Comparison of ENCODE assay signal across 9 cellular contexts in the genomic region with DNA sequence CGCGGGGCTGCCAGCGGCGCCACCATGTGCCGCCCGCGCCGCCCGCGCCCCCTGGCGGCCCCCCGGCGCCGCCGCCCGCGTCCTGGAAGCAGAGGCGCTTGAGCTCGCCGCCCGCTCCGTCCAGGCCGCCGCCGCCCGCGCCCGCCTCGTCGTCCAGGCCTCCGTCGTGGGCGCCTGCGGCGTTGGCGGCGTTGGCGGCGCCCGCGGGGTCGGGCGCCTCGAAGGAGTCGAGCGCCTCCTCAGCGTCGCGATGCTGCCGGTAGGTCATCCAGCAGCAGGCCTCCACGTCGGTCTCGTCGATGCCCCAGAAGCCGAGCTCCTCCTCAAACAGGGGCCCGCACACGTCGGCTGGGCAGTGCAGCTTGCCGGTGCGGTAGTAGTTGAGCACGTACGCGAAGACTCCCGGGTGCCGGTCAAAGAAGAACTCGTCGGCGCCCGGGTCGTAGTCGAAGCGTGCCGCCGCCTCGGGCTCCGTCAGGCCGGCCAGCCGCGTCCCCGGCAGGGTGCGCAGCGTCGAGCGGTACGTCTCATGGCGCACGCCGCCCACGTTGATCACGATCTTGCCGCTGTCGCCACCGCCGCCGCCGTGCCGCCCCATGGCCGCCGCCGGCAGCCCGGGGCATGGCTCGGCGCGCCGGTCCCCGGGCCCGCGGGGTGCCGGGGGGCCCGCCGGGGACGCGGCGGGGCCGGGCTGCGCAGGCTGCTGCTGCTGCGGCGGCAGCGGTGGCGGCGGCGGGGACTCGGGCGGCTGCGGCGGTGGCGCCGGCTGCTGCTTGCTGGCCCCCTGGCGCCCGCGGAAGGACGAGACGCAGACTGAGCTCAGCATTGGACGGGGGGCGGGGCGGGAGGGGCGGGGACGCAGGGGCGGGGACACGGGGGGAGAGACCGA. TPM values are rescaled to one million over a fixed set of nuclear protein-coding genes. Genes with fewer than 3 reads are reported as not detected.
DNase-seq lines count a peak whose midpoint lies in the region; ATAC-seq and FAIRE-seq lines count a peak whose summit lies in the region.
"Had no signal": no experiment of that assay in that cellular context is flagged by ENCODE, and none has a peak within 500 bp of the region (broad histone marks: within the 10 kb centered on the region; RNA-seq: fewer than 3 reads in every experiment).

No MANE protein-coding gene starts in this region.

- peak overlapping the region in 2 of 8 donors; percentile 72 to 93 for H3K27ac Mint-ChIP-seq in CD8-positive, alpha-beta memory T cell
- no peak overlapping the region for H3K27ac Mint-ChIP-seq in activated T-helper 17 cell treated with anti-CD3 and anti-CD28 coated beads, Interleukin-2, amount 50 U/mL, for 72 hours
- H3K27ac Mint-ChIP-seq in memory B cell, result peak overlapping the region; percentile 92

- CTCF ChIA-PET in CD8-positive, alpha-beta memory T cell (lab: Charles Lee), result no interaction called here

- H3K4me3 Mint-ChIP-seq in CD8-positive, alpha-beta memory T cell, result peak overlapping the region in 5 of 7 donors; percentile 59 to 82 (median 77)
- H3K4me3 Mint-ChIP-seq in activated T-helper 17 cell treated with anti-CD3 and anti-CD28 coated beads, Interleukin-2, amount 50 U/mL, for 72 hours, result peak overlapping the region; percentile 82
- peak overlapping the region; percentile 90 for H3K4me3 Mint-ChIP-seq in memory B cell

- peaks cover 4 to 29% (median 21%) of the 10 kb centered on the region in 5 donors for H3K9me3 Mint-ChIP-seq in CD8-positive, alpha-beta memory T cell
- no peaks in the 10 kb centered on the region for H3K9me3 Mint-ChIP-seq in activated T-helper 17 cell treated with anti-CD3 and anti-CD28 coated beads, Interleukin-2, amount 50 U/mL, for 72 hours
- peaks cover 4% of the 10 kb centered on the region for H3K9me3 Mint-ChIP-seq in memory B cell

- DNase-seq in CD8-positive, alpha-beta memory T cell, result no peak
- peak in 1 of 2 donors; percentile 59 for DNase-seq in memory B cell (ENCODE audit: low spot score in 2 of 2)
- DNase-seq in Kasumi-1 (lab: John Stamatoyannopoulos, UW), result no peak
- DNase-seq in T1000 (lab: John Stamatoyannopoulos, UW), result no peak
- DNase-seq in small intestine, result no peak

- H3K36me3 ChIP-seq in CD8-positive, alpha-beta memory T cell (ENCODE audit: insufficient read depth, low read length), result no peaks in the 10 kb centered on the region
- no peaks in the 10 kb centered on the region for H3K36me3 ChIP-seq in small intestine (ENCODE audit: control insufficient read depth in 2 of 2, insufficient read depth in 2 of 2, low read length in 2 of 2)

- H3K4me1 ChIP-seq in CD8-positive, alpha-beta memory T cell (ENCODE audit: insufficient read depth, low read length), result peaks cover 49% of the 10 kb centered on the region
- H3K4me1 ChIP-seq in small intestine (ENCODE audit: control insufficient read depth in 2 of 2, insufficient read depth in 1 of 2, low read depth in 1 of 2, low read length in 1 of 2), result peaks cover 3% of the 10 kb centered on the region in 2 donors

- FAIRE-seq in small intestine (lab: Jason Lieb, UNC), result no peak

- H3K27me3 ChIP-seq in CD8-positive, alpha-beta memory T cell (ENCODE audit: insufficient read depth, low read length, poor library complexity, severe bottlenecking), result peaks cover 52% of the 10 kb centered on the region
- H3K27me3 ChIP-seq in small intestine (ENCODE audit: control insufficient read depth in 2 of 2, insufficient read depth in 2 of 2, low read length in 2 of 2), result peaks cover 0 to 23% of the 10 kb centered on the region in 2 donors

- H3K4me3 ChIP-seq in CD8-positive, alpha-beta memory T cell (ENCODE audit: low read length), result no peak overlapping the region
- H3K4me3 ChIP-seq in small intestine (ENCODE audit: low read depth in 1 of 2, low read length in 2 of 2), result peak overlapping the region in 1 of 2 donors; percentile 50

- H3K9me3 ChIP-seq in CD8-positive, alpha-beta memory T cell (ENCODE audit: low read length), result no peaks in the 10 kb centered on the region
- H3K9me3 ChIP-seq in small intestine (ENCODE audit: control insufficient read depth, low read depth), result no peaks in the 10 kb centered on the region

- ATAC-seq in GM18909 (IDR thresholded peaks at IDR 0.05; ENCODE audit: poor library complexity, unreplicated experiment) (peak; percentile 16), HG03442 (IDR thresholded peaks at IDR 0.05; ENCODE audit: unreplicated experiment) (peak; percentile 14), memory B cell (ENCODE audit: low read depth) (no peak)
- ATAC-seq in activated T-helper 17 cell treated with anti-CD3 and anti-CD28 coated beads, Interleukin-2, amount 50 U/mL, for 72 hours (replicated peaks), result no peak

- no peak overlapping the region for H3K27ac ChIP-seq in CD8-positive, alpha-beta memory T cell (ENCODE audit: low read depth, low read length)
- H3K27ac ChIP-seq in small intestine (ENCODE audit: low read depth in 1 of 2, low read length in 1 of 2), result no peak overlapping the region

- H3K4me1 Mint-ChIP-seq in CD8-positive, alpha-beta memory T cell, result peaks cover 45 to 68% (median 55%) of the 10 kb centered on the region in 3 donors
- peaks cover 44% of the 10 kb centered on the region for H3K4me1 Mint-ChIP-seq in activated T-helper 17 cell treated with anti-CD3 and anti-CD28 coated beads, Interleukin-2, amount 50 U/mL, for 72 hours
- peaks cover 55% of the 10 kb centered on the region for H3K4me1 Mint-ChIP-seq in memory B cell

- POLR2A ChIA-PET in CD8-positive, alpha-beta memory T cell (lab: Charles Lee), result no interaction called here

- peaks cover 0 to under 1% (median 0%) of the 10 kb centered on the region in 3 donors for H3K36me3 Mint-ChIP-seq in CD8-positive, alpha-beta memory T cell
- peaks cover 32% of the 10 kb centered on the region for H3K36me3 Mint-ChIP-seq in activated T-helper 17 cell treated with anti-CD3 and anti-CD28 coated beads, Interleukin-2, amount 50 U/mL, for 72 hours (ENCODE audit: low read depth)
- no peaks in the 10 kb centered on the region for H3K36me3 Mint-ChIP-seq in memory B cell

- peaks cover 63 to 67% of the 10 kb centered on the region in 2 donors for H3K27me3 Mint-ChIP-seq in CD8-positive, alpha-beta memory T cell
- H3K27me3 Mint-ChIP-seq in activated T-helper 17 cell treated with anti-CD3 and anti-CD28 coated beads, Interleukin-2, amount 50 U/mL, for 72 hours, result peaks cover 38% of the 10 kb centered on the region
- peaks cover 10% of the 10 kb centered on the region for H3K27me3 Mint-ChIP-seq in memory B cell

- WGBS in small intestine, 3 donors, result 2 to 3% (median 2%) methylated on average over 54 to 141 of the region's 141 CpGs

RNA-seq across cellular contexts. Expression of a gene that starts 0.7 kb away (rescaled TPM):
- total RNA-seq in CD8-positive, alpha-beta memory T cell, result under 1 TPM; 0.68 to 0.73 TPM
- polyA plus RNA-seq in CD8-positive, alpha-beta memory T cell, result not detected
- total RNA-seq in activated T-helper 17 cell treated with anti-CD3 and anti-CD28 coated beads, Interleukin-2, amount 50 U/mL, for 72 hours, result 10 to 100 TPM; 12.8 to 18.8 TPM
- under 1 TPM; 0.22 to 0.60 (median 0.27) TPM for polyA plus RNA-seq in small intestine
- total RNA-seq: fibroblast of villous mesenchyme had no signal

RNA-seq across cellular contexts. Expression of a gene that starts 36.9 kb away (rescaled TPM):
- 10 to 100 TPM; 19.7 to 22.5 TPM for total RNA-seq in CD8-positive, alpha-beta memory T cell
- 1.6 TPM for polyA plus RNA-seq in CD8-positive, alpha-beta memory T cell
- 10 to 100 TPM; 54.6 to 86.0 TPM for total RNA-seq in activated T-helper 17 cell treated with anti-CD3 and anti-CD28 coated beads, Interleukin-2, amount 50 U/mL, for 72 hours
- 1 to 10 TPM; 1.8 to 9.6 (median 7.0) TPM for polyA plus RNA-seq in small intestine

RNA-seq across cellular contexts. Expression of a gene that starts 47.8 kb away (rescaled TPM):
- 10 to 100 TPM; 79.7 to 82.3 TPM for total RNA-seq in CD8-positive, alpha-beta memory T cell
- 95.5 TPM for polyA plus RNA-seq in CD8-positive, alpha-beta memory T cell
- 10 to 100 TPM; 58.3 to 81.3 TPM for total RNA-seq in activated T-helper 17 cell treated with anti-CD3 and anti-CD28 coated beads, Interleukin-2, amount 50 U/mL, for 72 hours
- 10 to 100 TPM; 55.1 to 78.4 (median 70.2) TPM for polyA plus RNA-seq in small intestine

RNA-seq across cellular contexts. Expression of a gene that starts 55.6 kb away (rescaled TPM):
- 100 to 1,000 TPM; 154 to 160 TPM for total RNA-seq in CD8-positive, alpha-beta memory T cell
- polyA plus RNA-seq in CD8-positive, alpha-beta memory T cell, result 29.4 TPM
- 100 to 1,000 TPM; 146 to 202 TPM for total RNA-seq in activated T-helper 17 cell treated with anti-CD3 and anti-CD28 coated beads, Interleukin-2, amount 50 U/mL, for 72 hours
- 10 to 100 TPM; 28.1 to 34.0 (median 33.1) TPM for polyA plus RNA-seq in small intestine

Comparison
In these comparisons a context has a peak if more than half of its experiments do, and no peak if none do; other contexts are left out.
1. ATAC-seq: peak in GM18909 (single experiment) and HG03442 (single experiment); none in activated T-helper 17 cell treated with anti-CD3 and anti-CD28 coated beads, Interleukin-2, amount 50 U/mL, for 72 hours (single experiment) and memory B cell (single experiment).
2. RNA of a gene that starts 0.7 kb away (total RNA-seq): 12.8 to 18.8 TPM in activated T-helper 17 cell treated with anti-CD3 and anti-CD28 coated beads, Interleukin-2, amount 50 U/mL, for 72 hours; 0.68 to 0.73 TPM in CD8-positive, alpha-beta memory T cell; every median in the first group is over 4 times any median in the second.
3. Peak in every context shown above with its lines, with median percentiles within 50 percentile points of each other: H3K4me3 Mint-ChIP-seq.